Comparison of ENCODE assay signal across 1 cellular context in genomic region chr12:46383654-46384450, GRCh38.
TF ChIP-seq lines count a peak whose summit lies in the region.

No MANE protein-coding gene starts in this region.

TF ChIP-seq in HepG2, 621 proteins besides CTCF, POLR2A, EP300 and RAD21 (continued from another document and continues in another):
- TF ChIP-seq ZNF609 (CRISPR knock-in tag; IDR thresholded peaks at IDR 0.05; ENCODE audit: borderline replicate concordance), result peak; percentile 74; the same call in 1 of the 2 replicates
- TF ChIP-seq HMG20A (CRISPR knock-in tag; IDR thresholded peaks at IDR 0.05; ENCODE audit: borderline replicate concordance), result 0 out of 2 replicates have a peak, but pooled peaks have one; percentile 6
- TF ChIP-seq MED8 (CRISPR knock-in tag; IDR thresholded peaks at IDR 0.05; ENCODE audit: insufficient replicate concordance), result peak; percentile 85
- TF ChIP-seq REST (IDR thresholded peaks at IDR 0.05; ENCODE audit: borderline replicate concordance in 1 of 2, low read depth in 1 of 2, low read length in 2 of 2), result peak in 1 of 2 experiments; percentile 10; a peak in 1 of 4 replicates
- TF ChIP-seq ZNF276 (CRISPR knock-in tag; IDR thresholded peaks at IDR 0.05; ENCODE audit: low read depth), result 0 out of 2 replicates have a peak, but pooled peaks have one; percentile 60
- TF ChIP-seq ZBTB44 (CRISPR knock-in tag; IDR thresholded peaks at IDR 0.05), result 0 out of 2 replicates have a peak, but pooled peaks have one; percentile 57
- TF ChIP-seq CBX1 (IDR thresholded peaks at IDR 0.05; ENCODE audit: low read depth), result peak; percentile 25
- no peak for TF ChIP-seq PTBP1 (IDR thresholded peaks at IDR 0.05; ENCODE audit: low read depth, low read length, poor library complexity, severe bottlenecking)
- TF ChIP-seq UBTF (CRISPR knock-in tag; IDR thresholded peaks at IDR 0.05), result peak; percentile 61
- TF ChIP-seq CHD4 (IDR thresholded peaks at IDR 0.05; ENCODE audit: borderline replicate concordance, low read length), result no peak
- no peak for TF ChIP-seq TCF7L2 (IDR thresholded peaks at IDR 0.05; ENCODE audit: low read depth, low read length)
- no peak for TF ChIP-seq LCORL (IDR thresholded peaks at IDR 0.05)
- TF ChIP-seq LCORL (CRISPR knock-in tag; IDR thresholded peaks at IDR 0.05), result peak; percentile 4; the same call in 1 of the 2 replicates
- no peak for TF ChIP-seq JUNB (CRISPR knock-in tag; IDR thresholded peaks at IDR 0.05; ENCODE audit: borderline replicate concordance)
- TF ChIP-seq PCBP2 (optimal IDR thresholded peaks at IDR 0.05; ENCODE audit: low read depth, low read length, poor library complexity, severe bottlenecking), result peak; percentile 35
- peak; percentile 99 for TF ChIP-seq PCBP1 (IDR thresholded peaks at IDR 0.05; ENCODE audit: borderline replicate concordance, low read depth, low read length)
- no peak for TF ChIP-seq ZEB1 (IDR thresholded peaks at IDR 0.05; ENCODE audit: insufficient replicate concordance, low read depth)
- TF ChIP-seq KDM3A (CRISPR knock-in tag; IDR thresholded peaks at IDR 0.05; ENCODE audit: low read depth), result peak; percentile 59; the same call in 1 of the 2 replicates
- TF ChIP-seq ZNF660 (CRISPR knock-in tag; IDR thresholded peaks at IDR 0.05; ENCODE audit: borderline replicate concordance, low read depth), result peak; percentile 76; the same call in 1 of the 2 replicates
- TF ChIP-seq KAT7 (CRISPR knock-in tag; IDR thresholded peaks at IDR 0.05; ENCODE audit: borderline replicate concordance), result peak; percentile 94; the same call in 1 of the 2 replicates
- TF ChIP-seq ZNF782 (CRISPR knock-in tag; IDR thresholded peaks at IDR 0.05; ENCODE audit: borderline replicate concordance), result peak; percentile 89
- 0 out of 2 replicates have a peak, but pooled peaks have one; percentile 12 for TF ChIP-seq NKX3-1 (CRISPR knock-in tag; IDR thresholded peaks at IDR 0.05)
- peak; percentile 37 for TF ChIP-seq POLR2AphosphoS5 (IDR thresholded peaks at IDR 0.05; ENCODE audit: low read depth, low read length)
- no peak for TF ChIP-seq ZNF354B (CRISPR knock-in tag; IDR thresholded peaks at IDR 0.05)
- no peak for TF ChIP-seq ZBTB46 (CRISPR knock-in tag; IDR thresholded peaks at IDR 0.05; ENCODE audit: borderline replicate concordance)
- TF ChIP-seq ZNF772 (CRISPR knock-in tag; IDR thresholded peaks at IDR 0.05), result peak; percentile 82; the same call in 1 of the 2 replicates
- TF ChIP-seq ASH2L (IDR thresholded peaks at IDR 0.05; ENCODE audit: insufficient read length, low read depth, low read length), result peak; percentile 80
- peak; percentile 4; the same call in 1 of the 2 replicates for TF ChIP-seq TMF1 (CRISPR knock-in tag; IDR thresholded peaks at IDR 0.05; ENCODE audit: low read depth)
- TF ChIP-seq FOXA1 (IDR thresholded peaks at IDR 0.05), result no peak
- peak; percentile 50 for TF ChIP-seq FOXA1 (CRISPR knock-in tag; IDR thresholded peaks at IDR 0.05)
- TF ChIP-seq CBX5 (CRISPR knock-in tag; IDR thresholded peaks at IDR 0.05; ENCODE audit: borderline replicate concordance), result peak; percentile 53; the same call in 1 of the 2 replicates
- 0 out of 2 replicates have a peak, but pooled peaks have one; percentile 40 for TF ChIP-seq ZNF747 (CRISPR knock-in tag; IDR thresholded peaks at IDR 0.05; ENCODE audit: borderline replicate concordance)
- 0 out of 2 replicates have a peak, but pooled peaks have one; percentile 66 for TF ChIP-seq ZNF589 (CRISPR knock-in tag; conservative IDR thresholded peaks at IDR 0.05)
- peak; percentile 7; the same call in 1 of the 2 replicates for TF ChIP-seq TFAP4 (IDR thresholded peaks at IDR 0.05; ENCODE audit: borderline replicate concordance, low read depth)
- TF ChIP-seq HDAC2 (CRISPR knock-in tag; IDR thresholded peaks at IDR 0.05), result peak; percentile 75
- TF ChIP-seq PHF21A (CRISPR knock-in tag; IDR thresholded peaks at IDR 0.05), result peak; percentile 23; the same call in 1 of the 2 replicates
- TF ChIP-seq ZNF513 (CRISPR knock-in tag; conservative IDR thresholded peaks at IDR 0.05), result no peak
- TF ChIP-seq CENPT (CRISPR knock-in tag; IDR thresholded peaks at IDR 0.05; ENCODE audit: low read depth), result no peak
